Comparison of ENCODE assay signal across 1 cellular context in genomic region chr10:21164687-21165086, GRCh38.
TF ChIP-seq lines count a peak whose summit lies in the region.

No MANE protein-coding gene starts in this region.

TF ChIP-seq in HEK293, 187 proteins besides CTCF, POLR2A, EP300 and RAD21 (continued from another document):
- TF ChIP-seq INSM2 (tag by site-specific recombination; IDR thresholded peaks at IDR 0.05) (no peak), ZNF37A (tag by site-specific recombination; IDR thresholded peaks at IDR 0.05) (no peak), ZSCAN5A (tag by site-specific recombination; IDR thresholded peaks at IDR 0.05) (no peak), ZNF174 (tag by site-specific recombination; IDR thresholded peaks at IDR 0.05) (no peak), ZNF175 (tag by site-specific recombination; IDR thresholded peaks at IDR 0.05) (no peak), ZNF311 (tag by site-specific recombination; IDR thresholded peaks at IDR 0.05; ENCODE audit: borderline replicate concordance) (no peak), ZNF585B (tag by site-specific recombination; IDR thresholded peaks at IDR 0.05) (no peak)
